8 cellular contexts compared by ENCODE assay signal in genomic region chr9:131237931-131238401, GRCh38. TPM values are rescaled to one million over a fixed set of nuclear protein-coding genes. Genes with fewer than 3 reads are reported as not detected.
DNase-seq lines count a peak whose midpoint lies in the region; ATAC-seq, FAIRE-seq and TF ChIP-seq lines count a peak whose summit lies in the region.

No MANE protein-coding gene starts in this region.

- H3K4me3 ChIP-seq in bronchial epithelial cell (ENCODE audit: low read depth, low read length) = no peak overlapping the region

- H3K27me3 Mint-ChIP-seq in WTC11 (ENCODE audit: low read depth) = no peaks in the 10 kb centered on the region

- peaks cover 3% of the 10 kb centered on the region for H3K9me3 Mint-ChIP-seq in WTC11

- no peak for FAIRE-seq in bronchial epithelial cell (lab: Jason Lieb, UNC)

- ATAC-seq in GM21529 (IDR thresholded peaks at IDR 0.05; ENCODE audit: unreplicated experiment) (peak; percentile 94), WTC11 (peak; percentile 77), left lobe of liver (peak; percentile 69)

- H3K4me1 Mint-ChIP-seq in WTC11 = peaks cover 21% of the 10 kb centered on the region

- H3K36me3 Mint-ChIP-seq in WTC11 = peaks cover 12% of the 10 kb centered on the region

- H3K4me3 Mint-ChIP-seq in WTC11 = no peak overlapping the region

- DNase-seq in EH (ENCODE audit: low read depth) (peak; percentile 75), M059J (ENCODE audit: low read depth) (peak; percentile 80), WTC11 (ENCODE audit: low spot score) (peak; percentile 58), bronchial epithelial cell (ENCODE audit: low read depth) (peak; percentile 60), left lobe of liver (ENCODE audit: low spot score) (no peak), DMS79 (lab: John Stamatoyannopoulos, UW) (no peak)
- DNase-seq in stimulated activated CD4-positive, alpha-beta T cell treated with anti-CD3 and anti-CD28 coated beads, Interleukin-4, amount 100 ng/mL, for 4 hours = peak; percentile 76 to 81

- H3K27ac Mint-ChIP-seq in WTC11 = peak overlapping the region; percentile 95

- no peak for TF ChIP-seq CTCF in WTC11 (IDR thresholded peaks at IDR 0.05)
- no peak for TF ChIP-seq CTCF in bronchial epithelial cell (IDR thresholded peaks at IDR 0.05; ENCODE audit: insufficient read depth, low read length, severe bottlenecking)

- H3K36me3 ChIP-seq in bronchial epithelial cell (ENCODE audit: control insufficient read depth, insufficient read depth, low read length) = peaks cover 4% of the 10 kb centered on the region

- POLR2A ChIA-PET in WTC11 (lab: Charles Lee) = interaction anchor here (0.7 kb wide), 1 partner anchor 16 kb away, joined by 3 read pairs; no protein-coding TSS in a partner anchor

- H3K27me3 ChIP-seq in bronchial epithelial cell (ENCODE audit: control insufficient read depth, insufficient read depth, low read length) = no peaks in the 10 kb centered on the region

- CTCF ChIA-PET in WTC11 (lab: Charles Lee) = interaction anchor here (0.6 to 2.4 kb wide), 5 partner anchors 10 to 98 kb away, joined by 3 to 20 read pairs (median 3); partner anchors contain the start of gene PLPP7

TF ChIP-seq in WTC11, 78 proteins besides CTCF, POLR2A, EP300 and RAD21:
- TF ChIP-seq, protein P1, sequence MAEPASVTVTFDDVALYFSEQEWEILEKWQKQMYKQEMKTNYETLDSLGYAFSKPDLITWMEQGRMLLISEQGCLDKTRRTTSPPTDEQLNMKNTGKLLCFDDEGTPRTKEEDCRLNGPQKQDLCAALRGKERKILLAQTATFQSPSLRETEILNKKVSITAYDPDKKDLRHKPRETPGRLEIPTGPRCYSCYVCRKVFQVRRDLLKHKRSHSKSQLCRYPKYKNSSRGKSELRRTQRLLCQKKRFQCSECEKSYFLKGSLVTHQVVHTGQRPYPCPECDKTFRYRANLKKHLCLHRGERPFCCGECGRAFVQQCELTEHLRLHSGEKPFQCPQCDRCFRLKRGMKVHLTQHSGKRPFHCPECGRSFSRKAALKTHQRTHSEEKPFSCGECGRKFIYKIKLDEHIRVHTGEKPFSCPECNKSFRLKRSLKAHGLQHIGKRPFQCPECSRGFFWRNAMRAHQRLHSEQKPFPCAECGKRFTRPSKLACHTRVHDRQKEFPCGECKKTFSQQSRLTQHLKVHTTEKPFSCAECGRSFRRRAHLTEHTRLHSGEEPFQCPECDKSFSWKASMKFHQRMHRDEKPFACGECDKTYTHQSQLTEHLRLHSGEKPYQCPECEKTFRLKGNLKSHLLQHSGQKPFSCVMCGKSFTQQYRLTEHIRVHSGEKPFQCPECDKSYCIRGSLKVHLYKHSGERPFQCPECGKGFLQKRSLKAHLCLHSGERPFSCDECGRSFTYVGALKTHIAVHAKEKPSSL (CRISPR knock-in tag; conservative IDR thresholded peaks at IDR 0.05) = no peak
- TF ChIP-seq ZNF121 (CRISPR knock-in tag; IDR thresholded peaks at IDR 0.05) (no peak), ZBTB43 (CRISPR knock-in tag; IDR thresholded peaks at IDR 0.05) (no peak), ZNF671 (CRISPR knock-in tag; IDR thresholded peaks at IDR 0.05) (no peak)
TF ChIP-seq in WTC11: peak in this region for 0.

RNA-seq across cellular contexts. Expression of gene FAM78A, which starts 38.3 kb away (rescaled TPM):
- total RNA-seq in M059J (2014; rRNA removed; shearing (Covaris generic)) = 0.49 and 0.71 TPM in 2 replicates
- total RNA-seq in WTC11 (2021) (3.0 to 3.5 TPM (median 3.4 TPM) in 3 replicates), bronchial epithelial cell (under 0.01 and 0.26 TPM in 2 replicates), left lobe of liver (1.2 TPM)

RNA-seq across cellular contexts. Expression of gene PLPP7, which starts 51.6 kb away (rescaled TPM):
- total RNA-seq in M059J (2014; rRNA removed; shearing (Covaris generic)) = 2.6 and 3.4 TPM in 2 replicates
- total RNA-seq in WTC11 (2021) (4.2 to 4.9 TPM (median 4.7 TPM) in 3 replicates), bronchial epithelial cell (not detected in 2 replicates), left lobe of liver (0.30 TPM)

Comparison
In these comparisons a context has a peak if more than half of its experiments do, and no peak if none do; other contexts are left out.
1. DNase-seq: peak in EH (single experiment), M059J (single experiment), WTC11 (single experiment), bronchial epithelial cell (single experiment) and stimulated activated CD4-positive, alpha-beta T cell treated with anti-CD3 and anti-CD28 coated beads, Interleukin-4, amount 100 ng/mL, for 4 hours (2 of 2); none in left lobe of liver (single experiment) and DMS79 (single experiment).
2. Peak in every context shown above with its lines, with median percentiles within 50 percentile points of each other: ATAC-seq.